In the genomic region with DNA sequence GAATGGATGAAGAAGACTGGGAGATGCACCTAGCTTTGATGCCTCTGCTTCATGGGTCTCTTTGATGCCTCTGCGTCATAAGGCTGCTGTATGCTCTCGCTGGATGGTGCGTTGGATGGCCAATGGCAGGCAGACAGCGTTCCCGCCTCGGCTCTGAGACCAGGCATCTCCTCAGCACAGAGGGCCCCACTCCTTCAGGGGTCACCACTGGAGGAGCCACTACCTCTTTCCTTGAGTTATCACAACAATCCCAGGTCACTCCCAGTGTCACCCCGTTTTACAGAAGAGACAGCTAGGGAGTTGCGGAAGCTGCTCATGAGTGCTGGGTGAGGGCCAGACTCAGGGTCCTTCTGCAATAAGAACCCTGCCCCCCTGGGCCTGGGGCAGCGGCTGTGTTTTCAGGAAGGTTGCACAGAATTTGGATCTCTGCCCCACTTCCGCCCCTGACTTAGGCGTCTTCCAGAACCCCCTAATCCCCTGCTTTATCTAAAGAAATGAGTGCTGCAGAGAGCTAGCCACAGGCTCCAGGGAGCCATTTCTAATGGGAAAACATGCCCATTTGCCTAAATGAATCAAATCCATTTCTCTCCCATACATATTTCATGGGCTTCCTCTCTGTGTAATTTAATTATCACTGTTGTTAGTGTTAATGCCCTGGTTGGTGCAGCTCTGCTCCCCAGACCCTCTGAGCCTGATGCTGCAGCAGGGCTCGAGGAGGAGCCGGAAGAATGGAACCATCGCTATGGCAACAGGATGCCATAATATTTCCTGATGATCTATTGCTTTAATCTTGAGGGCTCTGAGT, we compare ENCODE assay signal across 22 cellular contexts.
A peak's percentile ranks its signal among the peaks of the same experiment; 100 is the strongest.
DNase-seq lines count a peak whose midpoint lies in the region; ATAC-seq, FAIRE-seq and TF ChIP-seq lines count a peak whose summit lies in the region.
"Had no signal": no experiment of that assay in that cellular context is flagged by ENCODE, and none has a peak within 500 bp of the region (broad histone marks: within the 10 kb centered on the region; RNA-seq: fewer than 3 reads in every experiment).

No MANE protein-coding gene starts in this region.

- no peak overlapping the region for H3K27ac Mint-ChIP-seq in endothelial cell (ENCODE audit: unreplicated experiment)
- H3K27ac Mint-ChIP-seq: activated CD4-positive, alpha-beta T cell treated with anti-CD3 and anti-CD28 coated beads, Interleukin-2, amount 10 ng/mL, durations not matched to agents 7 days and 5 days; activated naive CD4-positive, alpha-beta T cell treated with anti-CD3 and anti-CD28 coated beads, Interleukin-2, amount 50 U/mL, for 72 hours; activated T-cell treated with anti-CD3 and anti-CD28 coated beads, Interleukin-2, amount 50 U/mL, for 24 hours; HFFc6; T-helper 1 cell treated with Interleukin-12 subunit alpha and Interleukin-12 subunit beta and Interleukin-4 antibody, amounts not matched to agents 30 μg/mL and 1 μg/mL, for 36 hours had no signal

- H3K9ac ChIP-seq in SK-N-MC (ENCODE audit: insufficient read length): no peak overlapping the region
- H3K9ac ChIP-seq: KMS-11 had no signal

- TF ChIP-seq POLR2A in sigmoid colon (IDR thresholded peaks at IDR 0.05): no peak

- FAIRE-seq in RCC 7860 (lab: Jason Lieb, UNC): no peak
- FAIRE-seq: small intestine had no signal

- H3K4me1 ChIP-seq in sigmoid colon: no peaks in the 10 kb centered on the region
- H3K4me1 ChIP-seq: body of pancreas had no signal

- H3K36me3 ChIP-seq in SK-N-MC (ENCODE audit: insufficient read depth, low read length) (no peaks in the 10 kb centered on the region), sigmoid colon (no peaks in the 10 kb centered on the region)
- H3K36me3 ChIP-seq: lower lobe of right lung had no signal

- intact Hi-C loops in sigmoid colon (cut with DNase I): no loop called here

- H3K9me3 Mint-ChIP-seq in endothelial cell (ENCODE audit: unreplicated experiment): no peaks in the 10 kb centered on the region
- H3K9me3 Mint-ChIP-seq: activated CD4-positive, alpha-beta T cell treated with anti-CD3 and anti-CD28 coated beads, Interleukin-2, amount 10 ng/mL, durations not matched to agents 7 days and 5 days; activated naive CD4-positive, alpha-beta T cell treated with anti-CD3 and anti-CD28 coated beads, Interleukin-2, amount 50 U/mL, for 72 hours; activated T-cell treated with anti-CD3 and anti-CD28 coated beads, Interleukin-2, amount 50 U/mL, for 24 hours; HFFc6; T-helper 1 cell treated with Interleukin-12 subunit alpha and Interleukin-12 subunit beta and Interleukin-4 antibody, amounts not matched to agents 30 μg/mL and 1 μg/mL, for 36 hours had no signal

- peak; percentile 8 for DNase-seq in D341Med (ENCODE audit: low spot score)
- DNase-seq in SK-N-MC (ENCODE audit: low read depth, low spot score): no peak
- peak; percentile 2 for DNase-seq in endothelial cell (ENCODE audit: low spot score)
- DNase-seq in sigmoid colon: peak; percentile 48
- no peak for DNase-seq in substantia nigra (lab: John Stamatoyannopoulos, UW)
- DNase-seq in RCC 7860 (ENCODE audit: low spot score): no peak
- DNase-seq: activated CD4-positive, alpha-beta T cell treated with anti-CD3 and anti-CD28 coated beads, Interleukin-2, amount 10 ng/mL, durations not matched to agents 7 days and 5 days; activated T-cell treated with anti-CD3 and anti-CD28 coated beads, Interleukin-2, amount 50 U/mL, for 24 hours; cortex of kidney; foreskin fibroblast; HFFc6; lower lobe of right lung; NCI-H2029; NCI-H526 treated with DMSO at 0.1 percent for 48 hours; SHP77 treated with DMSO at 0.1 percent for 48 hours; small intestine had no signal

- H3K4me3 ChIP-seq in SK-N-MC (no peak overlapping the region), sigmoid colon (no peak overlapping the region)
- H3K4me3 ChIP-seq: body of pancreas, hepatocyte, lower lobe of right lung had no signal

- 85 to 86% methylated on average over 14 of the region's 14 CpGs for WGBS in sigmoid colon, 2 donors

- no peak for TF ChIP-seq CTCF in endothelial cell (IDR thresholded peaks at IDR 0.05; ENCODE audit: unreplicated experiment)
- no peak for TF ChIP-seq CTCF in sigmoid colon (IDR thresholded peaks at IDR 0.05)

- ATAC-seq in GM18907 (IDR thresholded peaks at IDR 0.05; ENCODE audit: unreplicated experiment): no peak
- ATAC-seq: activated naive CD4-positive, alpha-beta T cell treated with anti-CD3 and anti-CD28 coated beads, Interleukin-2, amount 50 U/mL, for 72 hours; body of pancreas had no signal

- no peaks in the 10 kb centered on the region for H3K27me3 ChIP-seq in sigmoid colon
- H3K27me3 ChIP-seq: body of pancreas had no signal

- H3K27me3 Mint-ChIP-seq in endothelial cell (ENCODE audit: unreplicated experiment): peaks cover 14% of the 10 kb centered on the region
- H3K27me3 Mint-ChIP-seq: activated CD4-positive, alpha-beta T cell treated with anti-CD3 and anti-CD28 coated beads, Interleukin-2, amount 10 ng/mL, durations not matched to agents 7 days and 5 days had no signal

- 0 out of 2 replicates have a peak overlapping the region, but pooled peaks have one; percentile 22 for H3K27ac ChIP-seq in SK-N-MC
- no peak overlapping the region for H3K27ac ChIP-seq in sigmoid colon
- H3K27ac ChIP-seq in substantia nigra (ENCODE audit: low read depth, low read length, poor library complexity, severe bottlenecking): no peak overlapping the region
- H3K27ac ChIP-seq: body of pancreas, hepatocyte, KMS-11, lower lobe of right lung had no signal

- H3K9me3 ChIP-seq in SK-N-MC (ENCODE audit: low read depth, low read length) (no peaks in the 10 kb centered on the region), sigmoid colon (peaks cover 0 to 3% (median 0%) of the 10 kb centered on the region in 4 donors)
- H3K9me3 ChIP-seq: body of pancreas, lower lobe of right lung had no signal

- H3K4me3 Mint-ChIP-seq in endothelial cell (ENCODE audit: unreplicated experiment): no peak overlapping the region
- H3K4me3 Mint-ChIP-seq: activated CD4-positive, alpha-beta T cell treated with anti-CD3 and anti-CD28 coated beads, Interleukin-2, amount 10 ng/mL, durations not matched to agents 7 days and 5 days; activated T-cell treated with anti-CD3 and anti-CD28 coated beads, Interleukin-2, amount 50 U/mL, for 24 hours; HFFc6; T-helper 1 cell treated with Interleukin-12 subunit alpha and Interleukin-12 subunit beta and Interleukin-4 antibody, amounts not matched to agents 30 μg/mL and 1 μg/mL, for 36 hours had no signal

- no peak for TF ChIP-seq EP300 in sigmoid colon (IDR thresholded peaks at IDR 0.05)

- peaks cover 4% of the 10 kb centered on the region for H3K36me3 Mint-ChIP-seq in endothelial cell (ENCODE audit: low read depth, unreplicated experiment)
- H3K36me3 Mint-ChIP-seq: activated naive CD4-positive, alpha-beta T cell treated with anti-CD3 and anti-CD28 coated beads, Interleukin-2, amount 50 U/mL, for 72 hours had no signal

- no peaks in the 10 kb centered on the region for H3K4me1 Mint-ChIP-seq in endothelial cell (ENCODE audit: unreplicated experiment)
- H3K4me1 Mint-ChIP-seq: activated CD4-positive, alpha-beta T cell treated with anti-CD3 and anti-CD28 coated beads, Interleukin-2, amount 10 ng/mL, durations not matched to agents 7 days and 5 days had no signal

Comparison
In these comparisons a context has a peak if more than half of its experiments do, and no peak if none do; other contexts are left out.
1. DNase-seq: peak in D341Med (single experiment), endothelial cell (single experiment) and sigmoid colon (single experiment); none in SK-N-MC (single experiment), substantia nigra (0 of 49) and RCC 7860 (single experiment).